8 cellular contexts compared by ENCODE assay signal in genomic region chr17:49361902-49362722, GRCh38. TPM values are rescaled to one million over a fixed set of nuclear protein-coding genes. Genes with fewer than 3 reads are reported as not detected.
DNase-seq lines count a peak whose midpoint lies in the region; ATAC-seq and TF ChIP-seq lines count a peak whose summit lies in the region.

Gene ZNF652, minus strand, starts transcription at chr17:49362250. Its CDS starts 44,525 bp downstream, at chr17:49317725.

- intact Hi-C loops in lower leg skin (cut with DNase I; ENCODE audit: low total_unique reads): no loop called here

- no peaks in the 10 kb centered on the region for H3K36me3 ChIP-seq in BLaER1 treated with 17β-estradiol and CSF1 and Interleukin-3, amounts not matched to agents 10 nM and 100 nM

- DNase-seq in NCI-H748 treated with DMSO at 0.1 percent for 48 hours (lab: John Stamatoyannopoulos, UW) (peak; percentile 91), dermis microvascular lymphatic vessel endothelial cell (ENCODE audit: low read depth in 2 of 2) (peak; percentile 63 to 88), lower leg skin (ENCODE audit: low spot score in 2 of 2) (peak; percentile 86 to 97)
- peak; percentile 84 to 87 for DNase-seq in activated CD4-positive, alpha-beta T cell treated with anti-CD3 and anti-CD28 coated beads, Interleukin-2, amount 50 U/mL, for 48 hours
- peak; percentile 84 to 94 for DNase-seq in stimulated activated CD4-positive, alpha-beta T cell treated with anti-CD3 and anti-CD28 coated beads, Interleukin-4, amount 100 ng/mL, for 4 hours

- TF ChIP-seq POLR2A in lower leg skin (IDR thresholded peaks at IDR 0.05): no peak

- H3K4me1 ChIP-seq in BLaER1 treated with 17β-estradiol and CSF1 and Interleukin-3, amounts not matched to agents 10 nM and 100 nM: peaks cover 46 to 60% (median 56%) of the 10 kb centered on the region in 10 experiments

- H3K4me3 ChIP-seq in BLaER1 treated with 17β-estradiol and CSF1 and Interleukin-3, amounts not matched to agents 10 nM and 100 nM: peak within 1 kb of the TSS; percentile 79 to 100 (median 90)
- H3K4me3 ChIP-seq in lower leg skin (ENCODE audit: low read depth, poor library complexity, severe bottlenecking): peak within 1 kb of the TSS; percentile 90

- WGBS in lower leg skin, 2 donors: 0 to 1% methylated on average over 17 to 31 of the region's 106 CpGs

- ATAC-seq in GM19351 (IDR thresholded peaks at IDR 0.05; ENCODE audit: unreplicated experiment) (peak; percentile 63), HG03521 (IDR thresholded peaks at IDR 0.05; ENCODE audit: unreplicated experiment) (peak; percentile 64)

- H3K9ac ChIP-seq in BLaER1 treated with 17β-estradiol and CSF1 and Interleukin-3, amounts not matched to agents 10 nM and 100 nM: peak within 1 kb of the TSS; percentile 91 to 98 (median 96)

- no peaks in the 10 kb centered on the region for H3K9me3 ChIP-seq in BLaER1 treated with 17β-estradiol and CSF1 and Interleukin-3, amounts not matched to agents 10 nM and 100 nM (replicated peaks in 1 of 11)

- H3K27ac ChIP-seq in BLaER1 treated with 17β-estradiol and CSF1 and Interleukin-3, amounts not matched to agents 10 nM and 100 nM: peak within 1 kb of the TSS; percentile 88 to 98 (median 96)

- no peaks in the 10 kb centered on the region for H3K27me3 ChIP-seq in BLaER1 treated with 17β-estradiol and CSF1 and Interleukin-3, amounts not matched to agents 10 nM and 100 nM

- no peak for TF ChIP-seq CTCF in lower leg skin (IDR thresholded peaks at IDR 0.05)

- H4K20me1 ChIP-seq in BLaER1 treated with 17β-estradiol and CSF1 and Interleukin-3, amounts not matched to agents 10 nM and 100 nM: peaks cover 22 to 39% (median 33%) of the 10 kb centered on the region in 11 experiments; a peak in 17 of 22 replicates

- H3K4me2 ChIP-seq in BLaER1 treated with 17β-estradiol and CSF1 and Interleukin-3, amounts not matched to agents 10 nM and 100 nM: peak within 1 kb of the TSS; percentile 86 to 99 (median 97)

RNA-seq across cellular contexts. Expression of gene ZNF652, which starts in this region (rescaled TPM):
- total RNA-seq in dermis microvascular lymphatic vessel endothelial cell (8.6 and 12.5 TPM in 2 replicates), lower leg skin (100 to 1,000 TPM in 2 of 4 donors, 10 to 100 TPM in 2; 58.8 to 124 (median 103) TPM)

Comparison
In these comparisons a context has a peak if more than half of its experiments do, and no peak if none do; other contexts are left out.
1. Peak in every context shown above with its lines: DNase-seq, ATAC-seq, H3K4me3 ChIP-seq and H3K27ac ChIP-seq.